ENCODE assay signal across 11 cellular contexts in the genomic region with DNA sequence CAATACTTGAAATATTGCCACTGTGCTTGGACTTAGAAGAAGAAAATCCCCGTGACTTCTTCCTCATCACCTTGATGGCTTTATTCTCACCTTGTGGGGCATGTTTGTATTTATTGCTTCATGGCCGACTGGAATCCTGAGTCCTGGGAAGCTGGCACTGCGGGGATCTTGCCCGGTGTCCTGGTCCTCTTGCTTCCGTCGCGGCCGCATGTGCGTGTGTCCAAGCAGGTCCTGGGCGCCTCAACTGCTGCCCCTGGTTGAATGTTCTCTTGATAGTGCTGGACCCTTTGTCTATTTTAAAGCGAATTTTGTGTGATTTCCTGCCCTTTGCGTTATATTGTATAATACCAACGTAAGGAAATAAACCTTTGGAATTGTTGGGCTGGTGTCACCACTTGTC.
"Had no signal": no experiment of that assay in that cellular context is flagged by ENCODE, and none has a peak within 500 bp of the region (broad histone marks: within the 10 kb centered on the region; RNA-seq: fewer than 3 reads in every experiment).

No MANE protein-coding gene starts in this region.

- DNase-seq: activated CD4-positive, alpha-beta T cell treated with anti-CD3 and anti-CD28 coated beads for 48 hours; activated CD8-positive, alpha-beta T cell treated with anti-CD3 and anti-CD28 coated beads, Interleukin-2, amount 10 ng/mL, durations not matched to agents 7 days and 5 days; activated naive CD4-positive, alpha-beta T cell; colonic mucosa; foreskin melanocyte; kidney; midbrain; substantia nigra; trophoblast cell had no signal

- H3K27ac ChIP-seq: colonic mucosa, right lobe of liver had no signal

- H3K36me3 ChIP-seq: colonic mucosa had no signal

- H3K4me1 ChIP-seq: colonic mucosa, right lobe of liver had no signal

- H3K9me3 ChIP-seq: colonic mucosa, right lobe of liver had no signal

- H3K27me3 ChIP-seq: cardiac muscle cell, colonic mucosa, right lobe of liver had no signal

- ATAC-seq: activated CD8-positive, alpha-beta T cell treated with anti-CD3 and anti-CD28 coated beads, Interleukin-2, amount 10 ng/mL, durations not matched to agents 7 days and 5 days had no signal

- H3K4me3 ChIP-seq: cardiac muscle cell, colonic mucosa, right lobe of liver had no signal
